ENCODE assay signal across 16 cellular contexts in genomic region chr4:6142935-6143602, GRCh38. TPM values are rescaled to one million over a fixed set of nuclear protein-coding genes. Genes with fewer than 3 reads are reported as not detected.
A peak's percentile ranks its signal among the peaks of the same experiment; 100 is the strongest.
DNase-seq lines count a peak whose midpoint lies in the region; ATAC-seq and TF ChIP-seq lines count a peak whose summit lies in the region.
"Had no signal": no experiment of that assay in that cellular context is flagged by ENCODE, and none has a peak within 500 bp of the region (broad histone marks: within the 10 kb centered on the region; RNA-seq: fewer than 3 reads in every experiment).

No MANE protein-coding gene starts in this region.

- no peaks in the 10 kb centered on the region for H3K4me1 Mint-ChIP-seq in activated CD4-positive, alpha-beta T cell treated with anti-CD3 and anti-CD28 coated beads, Interleukin-2, amount 10 ng/mL, durations not matched to agents 7 days and 5 days

- no peaks in the 10 kb centered on the region for H3K36me3 ChIP-seq in RWPE2 (ENCODE audit: low read depth)
- H3K36me3 ChIP-seq in Karpas-422 (ENCODE audit: insufficient read depth, low read length), result no peaks in the 10 kb centered on the region

- DNase-seq in activated CD4-positive, alpha-beta T cell treated with anti-CD3 and anti-CD28 coated beads, Interleukin-2, amount 10 ng/mL, durations not matched to agents 7 days and 5 days, result no peak
- no peak for DNase-seq in activated CD4-positive, alpha-beta T cell treated with anti-CD3 and anti-CD28 coated beads for 4 hours
- peak; percentile 34 for DNase-seq in RWPE2 (ENCODE audit: low spot score)
- DNase-seq in head of caudate nucleus, result peak in 32 of 42 donors; percentile 21 to 89 (median 58)
- DNase-seq in putamen (ENCODE audit: low spot score), result peak; percentile 70
- no peak for DNase-seq in NOMO-1 (lab: John Stamatoyannopoulos, UW; ENCODE audit: unreplicated experiment in 2 of 2)
- DNase-seq in Karpas-422, result no peak
- DNase-seq in T-helper 1 cell, result no peak
- DNase-seq: CD4-positive, CD25-positive, alpha-beta regulatory T cell; DMS53; GF-D8; HCEC 1CT; HFFc6 had no signal

- intact Hi-C loops in head of caudate nucleus (cut with DNase I), result no loop called here

- H3K27me3 ChIP-seq in RWPE2 (ENCODE audit: insufficient read depth, poor library complexity, severe bottlenecking), result no peaks in the 10 kb centered on the region
- no peaks in the 10 kb centered on the region for H3K27me3 ChIP-seq in Karpas-422 (ENCODE audit: low read length)
- H3K27me3 ChIP-seq: BLaER1 treated with 17β-estradiol and CSF1 and Interleukin-3, amounts not matched to agents 10 nM and 100 nM had no signal

- H3K27me3 Mint-ChIP-seq in activated CD4-positive, alpha-beta T cell treated with anti-CD3 and anti-CD28 coated beads, Interleukin-2, amount 10 ng/mL, durations not matched to agents 7 days and 5 days, result no peaks in the 10 kb centered on the region
- H3K27me3 Mint-ChIP-seq: CD4-positive, CD25-positive, alpha-beta regulatory T cell had no signal

- no peak overlapping the region for H3K4me3 Mint-ChIP-seq in activated CD4-positive, alpha-beta T cell treated with anti-CD3 and anti-CD28 coated beads, Interleukin-2, amount 10 ng/mL, durations not matched to agents 7 days and 5 days
- H3K4me3 Mint-ChIP-seq: CD4-positive, CD25-positive, alpha-beta regulatory T cell; HFFc6 had no signal

- no peak overlapping the region for H2AFZ ChIP-seq in Karpas-422 (ENCODE audit: low read length)

- ATAC-seq in RWPE2 (ENCODE audit: low read depth), result no peak

- H3K27ac Mint-ChIP-seq in activated CD4-positive, alpha-beta T cell treated with anti-CD3 and anti-CD28 coated beads, Interleukin-2, amount 10 ng/mL, durations not matched to agents 7 days and 5 days, result peak overlapping the region; percentile 19
- H3K27ac Mint-ChIP-seq: CD4-positive, CD25-positive, alpha-beta regulatory T cell; HFFc6 had no signal

- CTCF ChIA-PET in activated CD4-positive, alpha-beta T cell treated with anti-CD3 and anti-CD28 coated beads, Interleukin-2, amount 10 ng/mL, durations not matched to agents 7 days and 5 days (lab: Charles Lee), result no interaction called here

- POLR2A ChIA-PET in activated CD4-positive, alpha-beta T cell treated with anti-CD3 and anti-CD28 coated beads, Interleukin-2, amount 10 ng/mL, durations not matched to agents 7 days and 5 days (lab: Charles Lee), result no interaction called here

- peaks cover 10% of the 10 kb centered on the region for H3K9me3 Mint-ChIP-seq in activated CD4-positive, alpha-beta T cell treated with anti-CD3 and anti-CD28 coated beads, Interleukin-2, amount 10 ng/mL, durations not matched to agents 7 days and 5 days

- no peak overlapping the region for H3K4me3 ChIP-seq in RWPE2 (ENCODE audit: severe bottlenecking)
- H3K4me3 ChIP-seq in Karpas-422 (ENCODE audit: low read length), result no peak overlapping the region
- H3K4me3 ChIP-seq: BLaER1 treated with 17β-estradiol and CSF1 and Interleukin-3, amounts not matched to agents 10 nM and 100 nM had no signal

- H3K27ac ChIP-seq in RWPE2 (ENCODE audit: poor library complexity, severe bottlenecking) (no peak overlapping the region), Karpas-422 (ENCODE audit: low read length) (no peak overlapping the region)
- H3K27ac ChIP-seq: 22Rv1; BLaER1 treated with 17β-estradiol and CSF1 and Interleukin-3, amounts not matched to agents 10 nM and 100 nM had no signal

- H3K4me2 ChIP-seq in Karpas-422 (ENCODE audit: low read depth, low read length, poor library complexity, severe bottlenecking), result no peak overlapping the region

- H3K9me3 ChIP-seq in RWPE2 (ENCODE audit: severe bottlenecking) (no peaks in the 10 kb centered on the region), Karpas-422 (ENCODE audit: low read length) (no peaks in the 10 kb centered on the region)

- peaks cover 14% of the 10 kb centered on the region for H3K36me3 Mint-ChIP-seq in activated CD4-positive, alpha-beta T cell treated with anti-CD3 and anti-CD28 coated beads, Interleukin-2, amount 10 ng/mL, durations not matched to agents 7 days and 5 days (ENCODE audit: low read depth)

- no peaks in the 10 kb centered on the region for H3K9me2 ChIP-seq in Karpas-422 (replicated peaks; ENCODE audit: insufficient read depth, low read length)

- H4K20me1 ChIP-seq in Karpas-422 (ENCODE audit: insufficient read depth, low read depth, low read length), result no peaks in the 10 kb centered on the region
- H4K20me1 ChIP-seq: BLaER1 treated with 17β-estradiol and CSF1 and Interleukin-3, amounts not matched to agents 10 nM and 100 nM had no signal

- no peak for TF ChIP-seq CTCF in RWPE2 (IDR thresholded peaks at IDR 0.05; ENCODE audit: poor library complexity, severe bottlenecking)

- no peaks in the 10 kb centered on the region for H3K79me2 ChIP-seq in Karpas-422 (ENCODE audit: low read length)

- no peak overlapping the region for H3K9ac ChIP-seq in Karpas-422 (ENCODE audit: low read length)
- H3K9ac ChIP-seq: BLaER1 treated with 17β-estradiol and CSF1 and Interleukin-3, amounts not matched to agents 10 nM and 100 nM had no signal

- H3K4me1 ChIP-seq in RWPE2 (ENCODE audit: insufficient read depth, poor library complexity, severe bottlenecking), result no peaks in the 10 kb centered on the region
- H3K4me1 ChIP-seq in Karpas-422 (ENCODE audit: low read length), result no peaks in the 10 kb centered on the region

RNA-seq across cellular contexts. Expression of gene JAKMIP1, which starts 57.3 kb away (rescaled TPM):
- total RNA-seq in activated CD4-positive, alpha-beta T cell treated with anti-CD3 and anti-CD28 coated beads, Interleukin-2, amount 10 ng/mL, durations not matched to agents 7 days and 5 days, result 10 to 100 TPM in 1 of 2 experiments, 1 to 10 TPM in 1; 9.6 to 10.9 TPM
- not detected in 2 replicates for total RNA-seq in Karpas-422 (2014; rRNA removed; shearing (Covaris generic); ENCODE audit: low replicate concordance)
- total RNA-seq: A673, HFFc6 had no signal

Comparison
In these comparisons a context has a peak if more than half of its experiments do, and no peak if none do; other contexts are left out.
1. DNase-seq: peak in RWPE2 (single experiment), head of caudate nucleus (32 of 42) and putamen (single experiment); none in activated CD4-positive, alpha-beta T cell treated with anti-CD3 and anti-CD28 coated beads, Interleukin-2, amount 10 ng/mL, durations not matched to agents 7 days and 5 days (single experiment), activated CD4-positive, alpha-beta T cell treated with anti-CD3 and anti-CD28 coated beads for 4 hours (0 of 2), NOMO-1 (0 of 2), Karpas-422 (single experiment) and T-helper 1 cell (0 of 5).
2. RNA of gene JAKMIP1, which starts 57.3 kb away (total RNA-seq): 9.6 to 10.9 TPM in activated CD4-positive, alpha-beta T cell treated with anti-CD3 and anti-CD28 coated beads, Interleukin-2, amount 10 ng/mL, durations not matched to agents 7 days and 5 days; not detected in Karpas-422; every median in the first group is over 10 times any median in the second.